ENCODE assay signal across 1 cellular context in the genomic region with DNA sequence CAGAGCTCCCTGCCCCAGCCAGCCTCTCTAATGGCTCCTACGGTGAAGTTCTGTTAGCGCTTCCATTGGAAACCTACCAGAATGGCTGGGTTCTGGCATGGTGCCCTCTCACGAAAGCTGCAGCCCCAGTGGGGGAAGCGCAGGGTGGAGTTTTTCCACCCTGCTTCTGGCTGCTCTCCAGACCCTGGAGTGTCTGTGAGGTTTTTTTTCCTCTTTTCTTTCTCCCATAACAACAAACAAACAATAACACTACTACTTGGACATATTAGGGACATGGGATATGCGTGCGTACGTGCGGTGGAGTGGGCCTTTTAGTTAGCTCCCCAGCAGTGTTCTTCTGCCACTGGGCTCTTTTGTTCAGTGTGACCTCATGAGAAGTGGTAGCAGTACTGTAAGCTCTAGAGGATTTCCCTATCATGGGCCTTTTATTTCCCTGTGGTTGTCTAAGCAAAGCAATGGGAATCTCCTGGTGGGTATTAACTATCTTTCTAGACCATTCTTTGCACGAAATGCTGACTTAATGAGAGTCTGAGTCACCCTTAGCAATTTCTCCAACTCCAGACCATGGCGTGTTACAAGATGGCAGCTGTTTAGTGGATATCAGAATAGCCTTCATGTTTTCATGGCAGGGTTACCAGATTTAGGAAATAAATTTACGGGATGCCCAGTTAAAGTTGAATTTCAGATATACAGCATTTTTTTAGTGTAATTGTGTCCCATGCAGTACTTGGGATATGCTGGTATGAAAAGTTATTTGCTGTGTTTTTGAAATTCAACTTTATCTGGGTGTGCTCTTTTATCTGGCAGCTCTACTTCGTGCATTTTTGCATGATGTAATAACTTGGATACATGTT.
TF ChIP-seq lines count a peak whose summit lies in the region.

No MANE protein-coding gene starts in this region.

TF ChIP-seq in HEK293, 187 proteins besides CTCF, POLR2A, EP300 and RAD21 (continued from another document and continues in another):
- TF ChIP-seq, protein P1, sequence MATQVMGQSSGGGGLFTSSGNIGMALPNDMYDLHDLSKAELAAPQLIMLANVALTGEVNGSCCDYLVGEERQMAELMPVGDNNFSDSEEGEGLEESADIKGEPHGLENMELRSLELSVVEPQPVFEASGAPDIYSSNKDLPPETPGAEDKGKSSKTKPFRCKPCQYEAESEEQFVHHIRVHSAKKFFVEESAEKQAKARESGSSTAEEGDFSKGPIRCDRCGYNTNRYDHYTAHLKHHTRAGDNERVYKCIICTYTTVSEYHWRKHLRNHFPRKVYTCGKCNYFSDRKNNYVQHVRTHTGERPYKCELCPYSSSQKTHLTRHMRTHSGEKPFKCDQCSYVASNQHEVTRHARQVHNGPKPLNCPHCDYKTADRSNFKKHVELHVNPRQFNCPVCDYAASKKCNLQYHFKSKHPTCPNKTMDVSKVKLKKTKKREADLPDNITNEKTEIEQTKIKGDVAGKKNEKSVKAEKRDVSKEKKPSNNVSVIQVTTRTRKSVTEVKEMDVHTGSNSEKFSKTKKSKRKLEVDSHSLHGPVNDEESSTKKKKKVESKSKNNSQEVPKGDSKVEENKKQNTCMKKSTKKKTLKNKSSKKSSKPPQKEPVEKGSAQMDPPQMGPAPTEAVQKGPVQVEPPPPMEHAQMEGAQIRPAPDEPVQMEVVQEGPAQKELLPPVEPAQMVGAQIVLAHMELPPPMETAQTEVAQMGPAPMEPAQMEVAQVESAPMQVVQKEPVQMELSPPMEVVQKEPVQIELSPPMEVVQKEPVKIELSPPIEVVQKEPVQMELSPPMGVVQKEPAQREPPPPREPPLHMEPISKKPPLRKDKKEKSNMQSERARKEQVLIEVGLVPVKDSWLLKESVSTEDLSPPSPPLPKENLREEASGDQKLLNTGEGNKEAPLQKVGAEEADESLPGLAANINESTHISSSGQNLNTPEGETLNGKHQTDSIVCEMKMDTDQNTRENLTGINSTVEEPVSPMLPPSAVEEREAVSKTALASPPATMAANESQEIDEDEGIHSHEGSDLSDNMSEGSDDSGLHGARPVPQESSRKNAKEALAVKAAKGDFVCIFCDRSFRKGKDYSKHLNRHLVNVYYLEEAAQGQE (tag by site-specific recombination; IDR thresholded peaks at IDR 0.05) = no peak
- TF ChIP-seq ZNF211 (tag by site-specific recombination; IDR thresholded peaks at IDR 0.05; ENCODE audit: low read depth) (no peak), ZNF16 (tag by site-specific recombination; IDR thresholded peaks at IDR 0.05; ENCODE audit: low read depth) (no peak), ZNF501 (tag by site-specific recombination; IDR thresholded peaks at IDR 0.05) (0 out of 2 replicates have a peak, but pooled peaks have one; percentile 6), ZNF785 (tag by site-specific recombination; IDR thresholded peaks at IDR 0.05) (no peak), ZBTB20 (tag by site-specific recombination; IDR thresholded peaks at IDR 0.05) (no peak), ZNF426 (tag by site-specific recombination; IDR thresholded peaks at IDR 0.05) (no peak), ZNF23 (tag by site-specific recombination; IDR thresholded peaks at IDR 0.05; ENCODE audit: borderline replicate concordance) (no peak), ZNF843 (tag by site-specific recombination; IDR thresholded peaks at IDR 0.05) (peak; percentile 60; the same call in 1 of the 2 replicates), ZBTB21 (tag by site-specific recombination; IDR thresholded peaks at IDR 0.05) (peak; percentile 61), GLI4 (tag by site-specific recombination; IDR thresholded peaks at IDR 0.05) (no peak), BCL11A (tag by site-specific recombination; IDR thresholded peaks at IDR 0.05; ENCODE audit: low read depth) (no peak), ZNF391 (tag by site-specific recombination; IDR thresholded peaks at IDR 0.05; ENCODE audit: borderline replicate concordance, low read depth) (no peak), ZNF792 (tag by site-specific recombination; IDR thresholded peaks at IDR 0.05) (no peak), HOXD13 (CRISPR knock-in tag; IDR thresholded peaks at IDR 0.05; ENCODE audit: borderline replicate concordance) (no peak)
- TF ChIP-seq, protein P2, sequence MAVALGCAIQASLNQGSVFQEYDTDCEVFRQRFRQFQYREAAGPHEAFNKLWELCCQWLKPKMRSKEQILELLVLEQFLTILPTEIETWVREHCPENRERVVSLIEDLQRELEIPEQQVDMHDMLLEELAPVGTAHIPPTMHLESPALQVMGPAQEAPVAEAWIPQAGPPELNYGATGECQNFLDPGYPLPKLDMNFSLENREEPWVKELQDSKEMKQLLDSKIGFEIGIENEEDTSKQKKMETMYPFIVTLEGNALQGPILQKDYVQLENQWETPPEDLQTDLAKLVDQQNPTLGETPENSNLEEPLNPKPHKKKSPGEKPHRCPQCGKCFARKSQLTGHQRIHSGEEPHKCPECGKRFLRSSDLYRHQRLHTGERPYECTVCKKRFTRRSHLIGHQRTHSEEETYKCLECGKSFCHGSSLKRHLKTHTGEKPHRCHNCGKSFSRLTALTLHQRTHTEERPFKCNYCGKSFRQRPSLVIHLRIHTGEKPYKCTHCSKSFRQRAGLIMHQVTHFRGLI (tag by site-specific recombination; IDR thresholded peaks at IDR 0.05) = no peak
- TF ChIP-seq, protein P3, sequence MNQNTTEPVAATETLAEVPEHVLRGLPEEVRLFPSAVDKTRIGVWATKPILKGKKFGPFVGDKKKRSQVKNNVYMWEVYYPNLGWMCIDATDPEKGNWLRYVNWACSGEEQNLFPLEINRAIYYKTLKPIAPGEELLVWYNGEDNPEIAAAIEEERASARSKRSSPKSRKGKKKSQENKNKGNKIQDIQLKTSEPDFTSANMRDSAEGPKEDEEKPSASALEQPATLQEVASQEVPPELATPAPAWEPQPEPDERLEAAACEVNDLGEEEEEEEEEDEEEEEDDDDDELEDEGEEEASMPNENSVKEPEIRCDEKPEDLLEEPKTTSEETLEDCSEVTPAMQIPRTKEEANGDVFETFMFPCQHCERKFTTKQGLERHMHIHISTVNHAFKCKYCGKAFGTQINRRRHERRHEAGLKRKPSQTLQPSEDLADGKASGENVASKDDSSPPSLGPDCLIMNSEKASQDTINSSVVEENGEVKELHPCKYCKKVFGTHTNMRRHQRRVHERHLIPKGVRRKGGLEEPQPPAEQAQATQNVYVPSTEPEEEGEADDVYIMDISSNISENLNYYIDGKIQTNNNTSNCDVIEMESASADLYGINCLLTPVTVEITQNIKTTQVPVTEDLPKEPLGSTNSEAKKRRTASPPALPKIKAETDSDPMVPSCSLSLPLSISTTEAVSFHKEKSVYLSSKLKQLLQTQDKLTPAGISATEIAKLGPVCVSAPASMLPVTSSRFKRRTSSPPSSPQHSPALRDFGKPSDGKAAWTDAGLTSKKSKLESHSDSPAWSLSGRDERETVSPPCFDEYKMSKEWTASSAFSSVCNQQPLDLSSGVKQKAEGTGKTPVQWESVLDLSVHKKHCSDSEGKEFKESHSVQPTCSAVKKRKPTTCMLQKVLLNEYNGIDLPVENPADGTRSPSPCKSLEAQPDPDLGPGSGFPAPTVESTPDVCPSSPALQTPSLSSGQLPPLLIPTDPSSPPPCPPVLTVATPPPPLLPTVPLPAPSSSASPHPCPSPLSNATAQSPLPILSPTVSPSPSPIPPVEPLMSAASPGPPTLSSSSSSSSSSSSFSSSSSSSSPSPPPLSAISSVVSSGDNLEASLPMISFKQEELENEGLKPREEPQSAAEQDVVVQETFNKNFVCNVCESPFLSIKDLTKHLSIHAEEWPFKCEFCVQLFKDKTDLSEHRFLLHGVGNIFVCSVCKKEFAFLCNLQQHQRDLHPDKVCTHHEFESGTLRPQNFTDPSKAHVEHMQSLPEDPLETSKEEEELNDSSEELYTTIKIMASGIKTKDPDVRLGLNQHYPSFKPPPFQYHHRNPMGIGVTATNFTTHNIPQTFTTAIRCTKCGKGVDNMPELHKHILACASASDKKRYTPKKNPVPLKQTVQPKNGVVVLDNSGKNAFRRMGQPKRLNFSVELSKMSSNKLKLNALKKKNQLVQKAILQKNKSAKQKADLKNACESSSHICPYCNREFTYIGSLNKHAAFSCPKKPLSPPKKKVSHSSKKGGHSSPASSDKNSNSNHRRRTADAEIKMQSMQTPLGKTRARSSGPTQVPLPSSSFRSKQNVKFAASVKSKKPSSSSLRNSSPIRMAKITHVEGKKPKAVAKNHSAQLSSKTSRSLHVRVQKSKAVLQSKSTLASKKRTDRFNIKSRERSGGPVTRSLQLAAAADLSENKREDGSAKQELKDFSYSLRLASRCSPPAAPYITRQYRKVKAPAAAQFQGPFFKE (tag by site-specific recombination; IDR thresholded peaks at IDR 0.05; ENCODE audit: borderline replicate concordance) = no peak
- TF ChIP-seq, protein P4, sequence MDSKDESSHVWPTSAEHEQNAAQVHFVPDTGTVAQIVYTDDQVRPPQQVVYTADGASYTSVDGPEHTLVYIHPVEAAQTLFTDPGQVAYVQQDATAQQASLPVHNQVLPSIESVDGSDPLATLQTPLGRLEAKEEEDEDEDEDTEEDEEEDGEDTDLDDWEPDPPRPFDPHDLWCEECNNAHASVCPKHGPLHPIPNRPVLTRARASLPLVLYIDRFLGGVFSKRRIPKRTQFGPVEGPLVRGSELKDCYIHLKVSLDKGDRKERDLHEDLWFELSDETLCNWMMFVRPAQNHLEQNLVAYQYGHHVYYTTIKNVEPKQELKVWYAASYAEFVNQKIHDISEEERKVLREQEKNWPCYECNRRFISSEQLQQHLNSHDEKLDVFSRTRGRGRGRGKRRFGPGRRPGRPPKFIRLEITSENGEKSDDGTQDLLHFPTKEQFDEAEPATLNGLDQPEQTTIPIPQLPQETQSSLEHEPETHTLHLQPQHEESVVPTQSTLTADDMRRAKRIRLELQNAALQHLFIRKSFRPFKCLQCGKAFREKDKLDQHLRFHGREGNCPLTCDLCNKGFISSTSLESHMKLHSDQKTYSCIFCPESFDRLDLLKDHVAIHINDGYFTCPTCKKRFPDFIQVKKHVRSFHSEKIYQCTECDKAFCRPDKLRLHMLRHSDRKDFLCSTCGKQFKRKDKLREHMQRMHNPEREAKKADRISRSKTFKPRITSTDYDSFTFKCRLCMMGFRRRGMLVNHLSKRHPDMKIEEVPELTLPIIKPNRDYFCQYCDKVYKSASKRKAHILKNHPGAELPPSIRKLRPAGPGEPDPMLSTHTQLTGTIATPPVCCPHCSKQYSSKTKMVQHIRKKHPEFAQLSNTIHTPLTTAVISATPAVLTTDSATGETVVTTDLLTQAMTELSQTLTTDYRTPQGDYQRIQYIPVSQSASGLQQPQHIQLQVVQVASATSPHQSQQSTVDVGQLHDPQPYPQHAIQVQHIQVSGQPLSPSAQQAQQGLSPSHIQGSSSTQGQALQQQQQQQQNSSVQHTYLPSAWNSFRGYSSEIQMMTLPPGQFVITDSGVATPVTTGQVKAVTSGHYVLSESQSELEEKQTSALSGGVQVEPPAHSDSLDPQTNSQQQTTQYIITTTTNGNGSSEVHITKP (tag by site-specific recombination; IDR thresholded peaks at IDR 0.05) = no peak
- TF ChIP-seq, protein P5, sequence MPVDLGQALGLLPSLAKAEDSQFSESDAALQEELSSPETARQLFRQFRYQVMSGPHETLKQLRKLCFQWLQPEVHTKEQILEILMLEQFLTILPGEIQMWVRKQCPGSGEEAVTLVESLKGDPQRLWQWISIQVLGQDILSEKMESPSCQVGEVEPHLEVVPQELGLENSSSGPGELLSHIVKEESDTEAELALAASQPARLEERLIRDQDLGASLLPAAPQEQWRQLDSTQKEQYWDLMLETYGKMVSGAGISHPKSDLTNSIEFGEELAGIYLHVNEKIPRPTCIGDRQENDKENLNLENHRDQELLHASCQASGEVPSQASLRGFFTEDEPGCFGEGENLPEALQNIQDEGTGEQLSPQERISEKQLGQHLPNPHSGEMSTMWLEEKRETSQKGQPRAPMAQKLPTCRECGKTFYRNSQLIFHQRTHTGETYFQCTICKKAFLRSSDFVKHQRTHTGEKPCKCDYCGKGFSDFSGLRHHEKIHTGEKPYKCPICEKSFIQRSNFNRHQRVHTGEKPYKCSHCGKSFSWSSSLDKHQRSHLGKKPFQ (tag by site-specific recombination; IDR thresholded peaks at IDR 0.05) = no peak
- TF ChIP-seq, protein P6, sequence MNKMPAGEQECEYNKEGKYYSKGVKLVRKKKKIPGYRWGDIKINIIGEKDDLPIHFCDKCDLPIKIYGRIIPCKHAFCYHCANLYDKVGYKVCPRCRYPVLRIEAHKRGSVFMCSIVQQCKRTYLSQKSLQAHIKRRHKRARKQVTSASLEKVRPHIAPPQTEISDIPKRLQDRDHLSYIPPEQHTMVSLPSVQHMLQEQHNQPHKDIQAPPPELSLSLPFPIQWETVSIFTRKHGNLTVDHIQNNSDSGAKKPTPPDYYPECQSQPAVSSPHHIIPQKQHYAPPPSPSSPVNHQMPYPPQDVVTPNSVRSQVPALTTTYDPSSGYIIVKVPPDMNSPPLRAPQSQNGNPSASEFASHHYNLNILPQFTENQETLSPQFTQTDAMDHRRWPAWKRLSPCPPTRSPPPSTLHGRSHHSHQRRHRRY (tag by site-specific recombination; IDR thresholded peaks at IDR 0.05) = no peak
- TF ChIP-seq, protein P7, sequence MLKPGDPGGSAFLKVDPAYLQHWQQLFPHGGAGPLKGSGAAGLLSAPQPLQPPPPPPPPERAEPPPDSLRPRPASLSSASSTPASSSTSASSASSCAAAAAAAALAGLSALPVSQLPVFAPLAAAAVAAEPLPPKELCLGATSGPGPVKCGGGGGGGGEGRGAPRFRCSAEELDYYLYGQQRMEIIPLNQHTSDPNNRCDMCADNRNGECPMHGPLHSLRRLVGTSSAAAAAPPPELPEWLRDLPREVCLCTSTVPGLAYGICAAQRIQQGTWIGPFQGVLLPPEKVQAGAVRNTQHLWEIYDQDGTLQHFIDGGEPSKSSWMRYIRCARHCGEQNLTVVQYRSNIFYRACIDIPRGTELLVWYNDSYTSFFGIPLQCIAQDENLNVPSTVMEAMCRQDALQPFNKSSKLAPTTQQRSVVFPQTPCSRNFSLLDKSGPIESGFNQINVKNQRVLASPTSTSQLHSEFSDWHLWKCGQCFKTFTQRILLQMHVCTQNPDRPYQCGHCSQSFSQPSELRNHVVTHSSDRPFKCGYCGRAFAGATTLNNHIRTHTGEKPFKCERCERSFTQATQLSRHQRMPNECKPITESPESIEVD (tag by site-specific recombination; IDR thresholded peaks at IDR 0.05) = peak; percentile 89
- TF ChIP-seq, protein P8, sequence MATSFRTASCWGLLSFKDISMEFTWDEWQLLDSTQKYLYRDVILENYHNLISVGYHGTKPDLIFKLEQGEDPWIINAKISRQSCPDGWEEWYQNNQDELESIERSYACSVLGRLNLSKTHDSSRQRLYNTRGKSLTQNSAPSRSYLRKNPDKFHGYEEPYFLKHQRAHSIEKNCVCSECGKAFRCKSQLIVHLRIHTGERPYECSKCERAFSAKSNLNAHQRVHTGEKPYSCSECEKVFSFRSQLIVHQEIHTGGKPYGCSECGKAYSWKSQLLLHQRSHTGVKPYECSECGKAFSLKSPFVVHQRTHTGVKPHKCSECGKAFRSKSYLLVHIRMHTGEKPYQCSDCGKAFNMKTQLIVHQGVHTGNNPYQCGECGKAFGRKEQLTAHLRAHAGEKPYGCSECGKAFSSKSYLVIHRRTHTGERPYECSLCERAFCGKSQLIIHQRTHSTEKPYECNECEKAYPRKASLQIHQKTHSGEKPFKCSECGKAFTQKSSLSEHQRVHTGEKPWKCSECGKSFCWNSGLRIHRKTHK (tag by site-specific recombination; IDR thresholded peaks at IDR 0.05) = no peak
- TF ChIP-seq, protein P9, sequence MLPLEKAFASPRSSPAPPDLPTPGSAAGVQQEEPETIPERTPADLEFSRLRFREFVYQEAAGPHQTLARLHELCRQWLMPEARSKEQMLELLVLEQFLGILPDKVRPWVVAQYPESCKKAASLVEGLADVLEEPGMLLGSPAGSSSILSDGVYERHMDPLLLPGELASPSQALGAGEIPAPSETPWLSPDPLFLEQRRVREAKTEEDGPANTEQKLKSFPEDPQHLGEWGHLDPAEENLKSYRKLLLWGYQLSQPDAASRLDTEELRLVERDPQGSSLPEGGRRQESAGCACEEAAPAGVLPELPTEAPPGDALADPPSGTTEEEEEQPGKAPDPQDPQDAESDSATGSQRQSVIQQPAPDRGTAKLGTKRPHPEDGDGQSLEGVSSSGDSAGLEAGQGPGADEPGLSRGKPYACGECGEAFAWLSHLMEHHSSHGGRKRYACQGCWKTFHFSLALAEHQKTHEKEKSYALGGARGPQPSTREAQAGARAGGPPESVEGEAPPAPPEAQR (tag by site-specific recombination; IDR thresholded peaks at IDR 0.05) = no peak
